In genomic region chr2:98126061-98126460, GRCh38 we compare ENCODE assay signal across 19 cellular contexts.
DNase-seq lines count a peak whose midpoint lies in the region; FAIRE-seq and TF ChIP-seq lines count a peak whose summit lies in the region.
"Had no signal": no experiment of that assay in that cellular context is flagged by ENCODE, and none has a peak within 500 bp of the region (broad histone marks: within the 10 kb centered on the region; RNA-seq: fewer than 3 reads in every experiment).

No MANE protein-coding gene starts in this region.

- peak; percentile 91 for FAIRE-seq in HTR-8/SVneo (lab: Jason Lieb, UNC)
- FAIRE-seq: GM19239 had no signal

- no peak overlapping the region for H3K27ac ChIP-seq in substantia nigra (ENCODE audit: low read depth, low read length, poor library complexity, severe bottlenecking)
- H3K27ac ChIP-seq: RWPE1 had no signal

- no peak for TF ChIP-seq CTCF in fibroblast of mammary gland (conservative IDR thresholded peaks at IDR 0.05; ENCODE audit: control insufficient read depth, insufficient read depth, low read depth, low read length)

- no peak for DNase-seq in HTR-8/SVneo (ENCODE audit: insufficient read length, low spot score)
- peak; percentile 12 for DNase-seq in amniotic epithelial cell (ENCODE audit: low read depth)
- DNase-seq in fibroblast of mammary gland (ENCODE audit: low read depth) = peak; percentile 73
- peak; percentile 61 for DNase-seq in skeletal muscle cell (ENCODE audit: low read depth)
- DNase-seq in NCI-H2227 (lab: John Stamatoyannopoulos, UW; ENCODE audit: unreplicated experiment) = no peak
- DNase-seq in substantia nigra (lab: John Stamatoyannopoulos, UW) = no peak
- no peak for DNase-seq in cerebellar cortex (ENCODE audit: low spot score)
- DNase-seq: CD4-positive, CD25-positive, alpha-beta regulatory T cell; DMS153; DND-41; NCI-H1092; NCI-H1436 treated with DMSO at 0.1 percent for 48 hours; NCI-H1930; NCI-H2107; NCI-H446 treated with DMSO at 0.1 percent for 48 hours; NCI-H526 treated with DMSO at 0.1 percent for 48 hours; SHP77 had no signal

- H3K4me3 ChIP-seq in fibroblast of mammary gland (ENCODE audit: control insufficient read depth, low read depth, low read length) = no peak overlapping the region
- no peak overlapping the region for H3K4me3 ChIP-seq in skeletal muscle cell (ENCODE audit: low read depth, low read length)

Comparison
In these comparisons a context has a peak if more than half of its experiments do, and no peak if none do; other contexts are left out.
1. DNase-seq: peak in amniotic epithelial cell (single experiment), fibroblast of mammary gland (single experiment) and skeletal muscle cell (single experiment); none in HTR-8/SVneo (single experiment), NCI-H2227 (single experiment), substantia nigra (0 of 49) and cerebellar cortex (single experiment).